In the genomic region with DNA sequence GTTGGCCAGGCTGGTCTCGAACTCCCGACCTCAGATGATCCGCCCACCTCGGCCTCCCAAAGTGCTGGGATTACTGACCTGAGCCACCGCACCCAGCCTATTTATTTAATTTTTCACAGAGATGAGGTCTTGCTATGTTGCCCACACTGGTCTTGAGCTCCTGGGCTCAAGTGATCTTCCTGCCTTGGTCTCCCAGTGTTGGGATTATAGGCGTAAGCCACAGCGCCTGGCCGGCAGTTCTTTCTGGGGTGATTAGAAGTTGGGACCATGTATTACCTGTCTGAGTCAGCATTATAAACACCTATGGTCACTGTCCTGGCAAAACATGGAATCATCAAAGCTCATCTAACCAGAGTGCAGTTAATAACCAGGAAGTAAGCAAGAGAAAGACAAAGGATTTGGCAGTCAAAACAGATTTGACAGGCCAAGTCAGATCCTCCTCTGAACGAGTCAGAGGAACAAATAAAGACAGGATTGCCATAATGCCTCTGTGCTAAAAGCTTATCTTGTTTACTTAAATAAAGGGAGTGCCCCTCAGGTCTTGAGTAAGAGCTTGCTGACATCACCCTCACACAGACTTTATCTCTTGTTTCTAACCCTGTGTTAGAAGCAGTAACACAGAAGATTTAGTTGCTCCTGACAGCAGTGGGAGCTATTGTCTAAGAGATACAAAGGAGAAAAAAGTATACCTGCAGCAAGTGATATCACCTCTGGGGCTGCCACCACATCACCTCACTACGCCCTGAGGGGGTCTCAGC, we compare ENCODE assay signal across 9 cellular contexts. TPM values are rescaled to one million over a fixed set of nuclear protein-coding genes. Genes with fewer than 3 reads are reported as not detected.
DNase-seq lines count a peak whose midpoint lies in the region; ATAC-seq and TF ChIP-seq lines count a peak whose summit lies in the region.
"Had no signal": no experiment of that assay in that cellular context is flagged by ENCODE, and none has a peak within 500 bp of the region (broad histone marks: within the 10 kb centered on the region; RNA-seq: fewer than 3 reads in every experiment).

No MANE protein-coding gene starts in this region.

- TF ChIP-seq POLR2A in stomach (IDR thresholded peaks at IDR 0.05): no peak

- H3K9me3 ChIP-seq in stomach: no peaks in the 10 kb centered on the region

- H3K27ac ChIP-seq in stomach: peak overlapping the region in 3 of 5 donors; percentile 14 to 52 (median 50)

- intact Hi-C loops in stomach (cut with DNase I; ENCODE audit: low total_unique reads): no loop called here

- TF ChIP-seq EP300 in stomach (IDR thresholded peaks at IDR 0.05): no peak

- H3K4me3 ChIP-seq in fibroblast of villous mesenchyme (ENCODE audit: low read depth, low read length): no peak overlapping the region
- H3K4me3 ChIP-seq in stomach: no peak overlapping the region

- H3K4me1 ChIP-seq in stomach: peaks cover 5 to 21% (median 9%) of the 10 kb centered on the region in 4 donors

- no peaks in the 10 kb centered on the region for H3K27me3 ChIP-seq in stomach

- ATAC-seq in HG03571 (IDR thresholded peaks at IDR 0.05; ENCODE audit: unreplicated experiment): no peak
- no peak for ATAC-seq in GM18867 (IDR thresholded peaks at IDR 0.05; ENCODE audit: unreplicated experiment)

- peaks cover 16 to 69% (median 62%) of the 10 kb centered on the region in 4 donors for H3K36me3 ChIP-seq in stomach

- DNase-seq in NCI-H187 treated with DMSO at 0.1 percent for 48 hours (lab: John Stamatoyannopoulos, UW) (peak; percentile 14), NCI-H187 (lab: John Stamatoyannopoulos, UW) (no peak), RKO (ENCODE audit: low spot score) (peak; percentile 24), fibroblast of villous mesenchyme (ENCODE audit: low read depth) (peak; percentile 96), stomach (no peak), DMS114 treated with DMSO at 0.1 percent for 48 hours (lab: John Stamatoyannopoulos, UW; ENCODE audit: unreplicated experiment) (no peak)

- TF ChIP-seq CTCF in fibroblast of villous mesenchyme (IDR thresholded peaks at IDR 0.05; ENCODE audit: insufficient read depth, low read depth, low read length) (no peak), stomach (IDR thresholded peaks at IDR 0.05) (no peak)

- WGBS in stomach, 5 donors: 62 to 80% (median 70%) methylated on average over 10 of the region's 10 CpGs

RNA-seq across cellular contexts. Expression of a gene that starts 3.7 kb away (rescaled TPM):
- total RNA-seq in fibroblast of villous mesenchyme (under 0.01 TPM in 1 of 2 replicates, not detected in the other), stomach (under 1 TPM in 1 of 5 donors, not detected in 4; 0.55 TPM)
- polyA plus RNA-seq in stomach: under 1 TPM in 2 of 3 donors, not detected in 1; 0.10 to 0.46 TPM
- polyA plus RNA-seq: CD14-positive monocyte had no signal

Comparison
In these comparisons a context has a peak if more than half of its experiments do, and no peak if none do; other contexts are left out.
1. DNase-seq: peak in NCI-H187 treated with DMSO at 0.1 percent for 48 hours (single experiment), RKO (single experiment) and fibroblast of villous mesenchyme (single experiment); none in NCI-H187 (0 of 2), stomach (single experiment) and DMS114 treated with DMSO at 0.1 percent for 48 hours (single experiment).